8 cellular contexts compared by ENCODE assay signal in genomic region chr11:66637557-66638176, GRCh38. TPM values are rescaled to one million over a fixed set of nuclear protein-coding genes. Genes with fewer than 3 reads are reported as not detected.
DNase-seq lines count a peak whose midpoint lies in the region; ATAC-seq, FAIRE-seq and TF ChIP-seq lines count a peak whose summit lies in the region.

No MANE protein-coding gene starts in this region.

- H2BK20ac ChIP-seq in IMR-90 (ENCODE audit: low read depth, low read length), result no peak overlapping the region

- no peak for TF ChIP-seq POLR2A in IMR-90 (IDR thresholded peaks at IDR 0.05; ENCODE audit: low read depth, low read length)
- no peak for TF ChIP-seq POLR2A in upper lobe of left lung (IDR thresholded peaks at IDR 0.05)

- peak; percentile 2 for ATAC-seq in IMR-90 (ENCODE audit: low read depth)
- peak; percentile 0 to 9 for ATAC-seq in upper lobe of left lung (ENCODE audit: low FRiP score in 2 of 2)
- ATAC-seq in GM19395 (IDR thresholded peaks at IDR 0.05; ENCODE audit: unreplicated experiment), result no peak

- H3K36me3 Mint-ChIP-seq in astrocyte (ENCODE audit: low read depth, unreplicated experiment), result peaks cover 18% of the 10 kb centered on the region

- 0 out of 2 replicates have a peak, but pooled peaks cover 4% of the 10 kb centered on the region for H3K9me1 ChIP-seq in IMR-90 (ENCODE audit: insufficient read depth, low read length)

- H2BK15ac ChIP-seq in IMR-90 (ENCODE audit: low read depth, low read length), result no peak overlapping the region

- no peaks in the 10 kb centered on the region for H3K27me3 ChIP-seq in IMR-90 (ENCODE audit: control insufficient read depth, insufficient read depth, low read length)
- H3K27me3 ChIP-seq in astrocyte (ENCODE audit: insufficient read depth, low read length), result no peaks in the 10 kb centered on the region
- H3K27me3 ChIP-seq in liver (ENCODE audit: control insufficient read depth in 4 of 4, insufficient read depth in 4 of 4, low read length in 3 of 4), result no peaks in the 10 kb centered on the region
- no peaks in the 10 kb centered on the region for H3K27me3 ChIP-seq in upper lobe of left lung

- H3K23ac ChIP-seq in IMR-90 (ENCODE audit: low read depth, low read length), result peak overlapping the region; percentile 59; the same call in 1 of the 2 replicates

- POLR2A ChIA-PET in IMR-90 (lab: Charles Lee; ENCODE audit: unreplicated experiment), result interaction anchor here (0.9 to 2.3 kb wide), 3 partner anchors 18 to 20 kb away, joined by 4 to 11 read pairs (median 7); no protein-coding TSS in a partner anchor

- BruUV-seq in IMR-90 (replicated peaks; lab: Mats Ljungman, UMichigan), result no TSS peak

- H3K4me2 ChIP-seq in IMR-90 (ENCODE audit: low read depth, low read length) (peak overlapping the region; percentile 88), astrocyte (ENCODE audit: low read length) (peak overlapping the region; percentile 84)

- H2BK5ac ChIP-seq in IMR-90 (ENCODE audit: low read depth, low read length, poor library complexity, severe bottlenecking), result peak overlapping the region; percentile 21

- H3K4me1 Mint-ChIP-seq in astrocyte (ENCODE audit: low read depth, unreplicated experiment), result peaks cover 21% of the 10 kb centered on the region

- H4K8ac ChIP-seq in IMR-90 (ENCODE audit: low read depth in 2 of 2, low read length in 2 of 2), result peak overlapping the region; percentile 56 to 89; a peak in 2 of 4 replicates

- TF ChIP-seq CTCF in C4-2B (conservative IDR thresholded peaks at IDR 0.05), result no peak
- no peak for TF ChIP-seq CTCF in IMR-90 (conservative IDR thresholded peaks at IDR 0.05; ENCODE audit: low read depth, low read length)
- no peak for TF ChIP-seq CTCF in astrocyte (IDR thresholded peaks at IDR 0.05; ENCODE audit: insufficient read depth, low read depth, low read length)
- TF ChIP-seq CTCF in liver (IDR thresholded peaks at IDR 0.05; ENCODE audit: low read depth, low read length, missing input control), result no peak
- TF ChIP-seq CTCF in upper lobe of left lung (IDR thresholded peaks at IDR 0.05), result no peak

- H2AK9ac ChIP-seq in IMR-90 (replicated peaks; ENCODE audit: low read depth, low read length, poor library complexity), result peak overlapping the region; percentile 90

- peak overlapping the region; percentile 91 for H3K4ac ChIP-seq in IMR-90 (ENCODE audit: low read depth, low read length)

- H3K27ac ChIP-seq in C4-2B, result peak overlapping the region; percentile 94
- H3K27ac ChIP-seq in IMR-90 (ENCODE audit: insufficient read depth, low read length), result peak overlapping the region; percentile 66
- peak overlapping the region; percentile 48 for H3K27ac ChIP-seq in astrocyte (ENCODE audit: low read depth, low read length)
- H3K27ac ChIP-seq in liver (ENCODE audit: low read depth in 1 of 2, low read length in 2 of 2), result peak overlapping the region; percentile 44 to 68
- H3K27ac ChIP-seq in upper lobe of left lung, result peak overlapping the region; percentile 80 to 97 (median 92)

- H4K20me1 ChIP-seq in IMR-90 (ENCODE audit: insufficient read depth, low read length) (peaks cover 74% of the 10 kb centered on the region), astrocyte (ENCODE audit: insufficient read depth, low read length) (peaks cover 79% of the 10 kb centered on the region)

- 0% methylated on average over 1 of the region's 12 CpGs; no CpG with 5 or more reads in 1 of the 2 experiments for WGBS in IMR-90 (ENCODE audit: extremely low coverage in 2 of 2, insufficient read length in 1 of 2), 2 experiments
- whole genome bisulfite sequencing in liver, result 63% methylated on average over 12 of the region's 12 CpGs
- 57 to 59% methylated on average over 12 of the region's 12 CpGs for WGBS in upper lobe of left lung, 2 donors

- in situ Hi-C loops in IMR-90 (cut with MboI; ENCODE audit: low sequenced_read_pairs), result no loop called here

- peaks cover 95% of the 10 kb centered on the region for H3K79me2 ChIP-seq in astrocyte (ENCODE audit: insufficient read depth, low read length)

- H3K14ac ChIP-seq in IMR-90 (replicated peaks; ENCODE audit: low read depth, low read length), result peak overlapping the region; percentile 88; the same call in 1 of the 2 replicates

- peaks cover 17% of the 10 kb centered on the region for H3K4me1 ChIP-seq in IMR-90 (ENCODE audit: control insufficient read depth, insufficient read depth, low read length)
- peaks cover 37% of the 10 kb centered on the region for H3K4me1 ChIP-seq in astrocyte (ENCODE audit: insufficient read depth, low read length)
- H3K4me1 ChIP-seq in liver (ENCODE audit: control insufficient read depth in 4 of 4, insufficient read depth in 4 of 4, low read length in 3 of 4), result peaks cover 5 to 53% (median 44%) of the 10 kb centered on the region in 4 donors
- H3K4me1 ChIP-seq in upper lobe of left lung, result peaks cover 39 to 50% (median 43%) of the 10 kb centered on the region in 4 donors

- peak overlapping the region; percentile 80 for H3K27ac Mint-ChIP-seq in astrocyte (ENCODE audit: unreplicated experiment)

- TF ChIP-seq RAD21 in IMR-90 (IDR thresholded peaks at IDR 0.05; ENCODE audit: low read length), result no peak
- TF ChIP-seq RAD21 in liver (IDR thresholded peaks at IDR 0.05), result no peak

- intact Hi-C loops in IMR-90 (cut with micrococcal nuclease), result loop anchor here (2.0 kb wide), 2 partner anchors 21 to 91 kb away; partner anchors contain the start of genes ACTN3, RBM14 and ZDHHC24

- TF ChIP-seq EP300 in upper lobe of left lung (IDR thresholded peaks at IDR 0.05), result no peak

- H3K9me3 Mint-ChIP-seq in astrocyte (ENCODE audit: unreplicated experiment), result no peaks in the 10 kb centered on the region

- FAIRE-seq in astrocyte (lab: Jason Lieb, UNC), result no peak

- H3K79me1 ChIP-seq in IMR-90 (ENCODE audit: low read depth in 1 of 2, low read length in 2 of 2), result peaks cover 5 to 74% of the 10 kb centered on the region in 2 experiments; a peak in 2 of 4 replicates

- H3K4me3 ChIP-seq in IMR-90 (ENCODE audit: insufficient read depth, low read depth, low read length), result peak overlapping the region; percentile 42
- H3K4me3 ChIP-seq in astrocyte (ENCODE audit: insufficient read depth, low read depth, low read length), result peak overlapping the region; percentile 43
- H3K4me3 ChIP-seq in liver (ENCODE audit: low read depth in 1 of 3, low read length in 3 of 3), result peak overlapping the region; percentile 22 to 60 (median 46)
- H3K4me3 ChIP-seq in upper lobe of left lung, result peak overlapping the region; percentile 18 to 85 (median 74)

- H3K56ac ChIP-seq in IMR-90 (ENCODE audit: extremely low read depth, insufficient read depth, low read length), result no peak overlapping the region

- dilution Hi-C loops in IMR-90 (cut with HindIII; ENCODE audit: low sequenced_read_pairs, unreplicated experiment), result no loop called here

- H3K9ac ChIP-seq in IMR-90 (ENCODE audit: low read depth, low read length) (peak overlapping the region; percentile 64), astrocyte (ENCODE audit: low read length) (peak overlapping the region; percentile 63), liver (ENCODE audit: low read depth in 1 of 2, low read length in 2 of 2) (no peak overlapping the region)

- peak; percentile 46 for DNase-seq in IMR-90
- DNase-seq in astrocyte (ENCODE audit: low read depth), result no peak
- no peak for DNase-seq in upper lobe of left lung
- no peak for DNase-seq in RPMI8226
- no peak for DNase-seq in NCI-H510A treated with DMSO at 0.1 percent for 48 hours (lab: John Stamatoyannopoulos, UW)

- H3K9me3 ChIP-seq in IMR-90 (ENCODE audit: control insufficient read depth, insufficient read depth, low read length) (no peaks in the 10 kb centered on the region), astrocyte (ENCODE audit: insufficient read depth, low read depth, low read length) (no peaks in the 10 kb centered on the region), liver (ENCODE audit: control insufficient read depth in 4 of 4, low read length in 3 of 4) (no peaks in the 10 kb centered on the region), upper lobe of left lung (no peaks in the 10 kb centered on the region)

- H2AFZ ChIP-seq in IMR-90 (replicated peaks; ENCODE audit: low read length, poor library complexity), result peak overlapping the region; percentile 87
- peak overlapping the region; percentile 44 for H2AFZ ChIP-seq in astrocyte (ENCODE audit: low read depth, low read length)

- H3K18ac ChIP-seq in IMR-90 (ENCODE audit: low read depth, low read length), result no peak overlapping the region

- CTCF ChIA-PET in IMR-90 (lab: Yijun Ruan, JAX), result interaction anchor here (0.6 to 1.6 kb wide), 3 partner anchors 19 to 289 kb away, joined by 3 to 6 read pairs (median 5); partner anchors contain the start of genes CCDC87 and CCS

- H3K36me3 ChIP-seq in IMR-90 (ENCODE audit: control insufficient read depth, insufficient read depth, low read length), result peaks cover 19% of the 10 kb centered on the region
- H3K36me3 ChIP-seq in astrocyte (ENCODE audit: insufficient read depth, low read length), result peaks cover 25% of the 10 kb centered on the region
- H3K36me3 ChIP-seq in liver (ENCODE audit: control insufficient read depth in 4 of 4, insufficient read depth in 3 of 4, low read depth in 1 of 4, low read length in 3 of 4), result peaks cover 3 to 22% (median 11%) of the 10 kb centered on the region in 4 donors
- peaks cover 0 to 43% (median 20%) of the 10 kb centered on the region in 4 donors for H3K36me3 ChIP-seq in upper lobe of left lung

- peak overlapping the region; percentile 71 for H4K5ac ChIP-seq in IMR-90 (ENCODE audit: low read depth, low read length)

- H2BK120ac ChIP-seq in IMR-90 (ENCODE audit: low read depth, low read length), result no peak overlapping the region

- peak overlapping the region; percentile 99 for H3K4me3 Mint-ChIP-seq in astrocyte (ENCODE audit: unreplicated experiment)

- no peaks in the 10 kb centered on the region for H3K27me3 Mint-ChIP-seq in astrocyte (ENCODE audit: low read depth, unreplicated experiment)

- 0 out of 2 replicates have a peak overlapping the region, but pooled peaks have one; percentile 83 for H2AK5ac ChIP-seq in IMR-90 (ENCODE audit: low read depth, low read length)

- H4K91ac ChIP-seq in IMR-90 (ENCODE audit: insufficient read depth, low read depth, low read length), result peak overlapping the region; percentile 83

RNA-seq across cellular contexts. Expression of gene RBM4, which starts 0.8 kb away (rescaled TPM):
- total RNA-seq in IMR-90 (2012; rRNA removed) (175 and 198 TPM in 2 replicates), astrocyte (151 and 153 TPM in 2 replicates), liver (10 to 100 TPM; 43.3 to 59.2 TPM), upper lobe of left lung (100 to 1,000 TPM in 2 of 6 donors, 10 to 100 TPM in 4; 62.4 to 103 (median 90.2) TPM)
- polyA plus RNA-seq in IMR-90 (2012; rRNA removed) (165 and 176 TPM in 2 replicates), liver (10 to 100 TPM; 36.9 to 49.4 TPM)
- polyA plus RNA-seq in IMR-90 (2012; cell fraction: cytosol; rRNA removed), result 116 and 153 TPM in 2 replicates
- polyA plus RNA-seq in IMR-90 (2012; cell fraction: nucleus; rRNA removed; ENCODE audit: low replicate concordance), result 101 and 183 TPM in 2 replicates

RNA-seq across cellular contexts. Expression of gene RBM14, which starts 21.2 kb away (rescaled TPM):
- total RNA-seq in IMR-90 (2012; rRNA removed) (9.3 and 12.2 TPM in 2 replicates), astrocyte (47.6 and 59.7 TPM in 2 replicates), liver (10 to 100 TPM; 27.1 to 53.5 TPM), upper lobe of left lung (100 to 1,000 TPM in 1 of 6 donors, 10 to 100 TPM in 5; 45.7 to 114 (median 73.1) TPM)
- polyA plus RNA-seq in IMR-90 (2012; rRNA removed) (31.1 and 34.8 TPM in 2 replicates), liver (10 to 100 TPM in 1 of 2 donors, 1 to 10 TPM in 1; 7.0 to 16.7 TPM)
- polyA plus RNA-seq in IMR-90 (2012; cell fraction: cytosol; rRNA removed), result 16.4 and 25.6 TPM in 2 replicates
- polyA plus RNA-seq in IMR-90 (2012; cell fraction: nucleus; rRNA removed; ENCODE audit: low replicate concordance), result 32.3 and 57.7 TPM in 2 replicates

RNA-seq across cellular contexts. Expression of gene RBM4B, which starts 40.0 kb away (rescaled TPM):
- 23.1 and 25.6 TPM in 2 replicates for total RNA-seq in IMR-90 (2012; rRNA removed)
- polyA plus RNA-seq in IMR-90 (2012; rRNA removed), result 21.1 and 26.7 TPM in 2 replicates
- 11.4 and 17.8 TPM in 2 replicates for polyA plus RNA-seq in IMR-90 (2012; cell fraction: cytosol; rRNA removed)
- polyA plus RNA-seq in IMR-90 (2012; cell fraction: nucleus; rRNA removed; ENCODE audit: low replicate concordance), result 21.4 and 62.4 TPM in 2 replicates
- 17.3 and 20.3 TPM in 2 replicates for total RNA-seq in astrocyte
- total RNA-seq in liver, result 10 to 100 TPM; 12.3 to 13.8 TPM
- 1 to 10 TPM; 7.1 to 8.8 TPM for polyA plus RNA-seq in liver
- 10 to 100 TPM in 4 of 6 donors, 1 to 10 TPM in 2; 7.3 to 27.2 (median 13.9) TPM for total RNA-seq in upper lobe of left lung

RNA-seq across cellular contexts. Expression of gene CCS, which starts 44.7 kb away (rescaled TPM):
- total RNA-seq in IMR-90 (2012; rRNA removed) (20.1 and 21.4 TPM in 2 replicates), astrocyte (23.1 and 23.2 TPM in 2 replicates), liver (10 to 100 TPM; 30.2 to 54.7 TPM), upper lobe of left lung (10 to 100 TPM; 24.3 to 82.8 (median 34.0) TPM)
- polyA plus RNA-seq in IMR-90 (2012; rRNA removed) (53.0 and 54.6 TPM in 2 replicates), liver (10 to 100 TPM; 38.9 to 80.2 TPM)
- 33.9 and 50.0 TPM in 2 replicates for polyA plus RNA-seq in IMR-90 (2012; cell fraction: cytosol; rRNA removed)
- polyA plus RNA-seq in IMR-90 (2012; cell fraction: nucleus; rRNA removed; ENCODE audit: low replicate concordance), result 401 and 499 TPM in 2 replicates

RNA-seq across cellular contexts. Expression of gene CCDC87, which starts 44.8 kb away (rescaled TPM):
- total RNA-seq in IMR-90 (2012; rRNA removed), result under 0.01 and 0.18 TPM in 2 replicates
- polyA plus RNA-seq in IMR-90 (2012; rRNA removed), result 0.14 and 0.19 TPM in 2 replicates
- 0.10 and 0.15 TPM in 2 replicates for polyA plus RNA-seq in IMR-90 (2012; cell fraction: cytosol; rRNA removed)
- polyA plus RNA-seq in IMR-90 (2012; cell fraction: nucleus; rRNA removed; ENCODE audit: low replicate concordance), result 0.04 and 0.07 TPM in 2 replicates
- total RNA-seq in astrocyte, result 0.31 and 0.34 TPM in 2 replicates
- total RNA-seq in liver, result under 1 TPM; 0.14 to 0.17 TPM
- polyA plus RNA-seq in liver, result under 1 TPM in 1 of 2 donors, not detected in 1; 0.14 TPM
- total RNA-seq in upper lobe of left lung, result 1 to 10 TPM in 1 of 6 donors, under 1 TPM in 4, not detected in 1; 0.20 to 4.2 (median 0.44) TPM

Comparison
In these comparisons a context has a peak if more than half of its experiments do, and no peak if none do; other contexts are left out.
1. H3K9ac ChIP-seq: peak in IMR-90 (single experiment) and astrocyte (single experiment); none in liver (0 of 2).
2. Peak in every context shown above with its lines, with median percentiles within 50 percentile points of each other: H3K27ac ChIP-seq and H3K4me3 ChIP-seq.